Comparison of ENCODE assay signal across 26 cellular contexts in genomic region chr11:66985508-66986177, GRCh38. TPM values are rescaled to one million over a fixed set of nuclear protein-coding genes. Genes with fewer than 3 reads are reported as not detected.
DNase-seq lines count a peak whose midpoint lies in the region; ATAC-seq, FAIRE-seq and TF ChIP-seq lines count a peak whose summit lies in the region.
"Had no signal": no experiment of that assay in that cellular context is flagged by ENCODE, and none has a peak within 500 bp of the region (broad histone marks: within the 10 kb centered on the region; RNA-seq: fewer than 3 reads in every experiment).

No MANE protein-coding gene starts in this region.

- H3K27ac ChIP-seq in C4-2B: peak overlapping the region; percentile 82
- H3K27ac ChIP-seq in osteoblast (ENCODE audit: low read depth, low read length): no peak overlapping the region
- H3K27ac ChIP-seq: KMS-11, SJCRH30 had no signal

- no peak overlapping the region for H3K4me2 ChIP-seq in osteoblast (ENCODE audit: insufficient read depth, low read length)
- H3K4me2 ChIP-seq: KMS-11 had no signal

- DNase-seq in LNCaP clone FGC (ENCODE audit: low read depth): peak; percentile 88
- DNase-seq in osteoblast (ENCODE audit: insufficient read length, low spot score, missing footprints): peak; percentile 68
- DNase-seq in frontal cortex (ENCODE audit: low spot score in 2 of 2): no peak
- no peak for DNase-seq in NCI-H1436 treated with DMSO at 0.1 percent for 48 hours (lab: John Stamatoyannopoulos, UW)
- DNase-seq in omental fat pad (ENCODE audit: low spot score): no peak
- no peak for DNase-seq in BE2C
- DNase-seq: activated CD4-positive, alpha-beta T cell treated with anti-CD3 and anti-CD28 coated beads, Interleukin-2, amount 50 U/mL, for 48 hours; activated effector memory CD4-positive, alpha-beta T cell treated with anti-CD3 and anti-CD28 coated beads, Interleukin-2, amount 50 U/mL, for 16 hours; dermis blood vessel endothelial cell; DMS79 treated with DMSO at 0.1 percent for 48 hours; MV-4-11; NCI-H187; NCI-H345; NCI-H82; PC-3; SJCRH30; stimulated activated CD4-positive, alpha-beta T cell treated with anti-CD3 and anti-CD28 coated beads, Interleukin-4, amount 100 ng/mL, for 24 hours; stimulated activated naive CD4-positive, alpha-beta T cell treated with Interleukin-2 at 50 U/mL for 16 hours; T-helper 1 cell had no signal

- H3K27me3 ChIP-seq in osteoblast (ENCODE audit: insufficient read depth, low read length): no peaks in the 10 kb centered on the region
- no peaks in the 10 kb centered on the region for H3K27me3 ChIP-seq in BE2C
- H3K27me3 ChIP-seq: SJCRH30 had no signal

- ATAC-seq in esophagus mucosa (peak; percentile 9), omental fat pad (ENCODE audit: low FRiP score) (no peak)
- ATAC-seq: PC-3 had no signal

- no peaks in the 10 kb centered on the region for H3K36me3 ChIP-seq in osteoblast (ENCODE audit: insufficient read depth, low read length)
- H3K36me3 ChIP-seq in BE2C: no peaks in the 10 kb centered on the region
- H3K36me3 ChIP-seq: SJCRH30 had no signal

- no peak overlapping the region for H3K4me3 ChIP-seq in LNCaP clone FGC (ENCODE audit: low read depth, low read length)
- H3K4me3 ChIP-seq in osteoblast (ENCODE audit: insufficient read depth, low read length): no peak overlapping the region
- no peak overlapping the region for H3K4me3 ChIP-seq in BE2C (ENCODE audit: low read depth, low read length)
- H3K4me3 ChIP-seq: SJCRH30 had no signal

- no peak for TF ChIP-seq CTCF in C4-2B (conservative IDR thresholded peaks at IDR 0.05)
- no peak for TF ChIP-seq CTCF in LNCaP clone FGC (IDR thresholded peaks at IDR 0.05; ENCODE audit: control insufficient read depth, extremely low read depth, insufficient read depth)
- no peak for TF ChIP-seq CTCF in osteoblast (IDR thresholded peaks at IDR 0.05; ENCODE audit: extremely low read depth, low read depth, low read length)
- TF ChIP-seq CTCF in omental fat pad (IDR thresholded peaks at IDR 0.05): no peak
- TF ChIP-seq CTCF in BE2C (IDR thresholded peaks at IDR 0.05; ENCODE audit: low read depth, low read length): no peak

- H3K9me3 ChIP-seq in osteoblast (ENCODE audit: low read depth, low read length) (no peaks in the 10 kb centered on the region), BE2C (no peaks in the 10 kb centered on the region; the same call in 1 of the 2 replicates)
- H3K9me3 ChIP-seq: SJCRH30 had no signal

- no peak for FAIRE-seq in frontal cortex (lab: Jason Lieb, UNC)
- FAIRE-seq: bronchial epithelial cell, GM12891 had no signal

- H4K20me1 ChIP-seq in osteoblast (ENCODE audit: insufficient read depth, low read length): no peaks in the 10 kb centered on the region

- H3K79me2 ChIP-seq in osteoblast (ENCODE audit: insufficient read depth, low read length): no peaks in the 10 kb centered on the region

- H3K4me1 ChIP-seq in osteoblast (ENCODE audit: insufficient read depth, low read length) (peaks cover 18% of the 10 kb centered on the region), BE2C (peaks cover 9% of the 10 kb centered on the region)

- no peak overlapping the region for H2AFZ ChIP-seq in osteoblast (ENCODE audit: low read length)

RNA-seq across cellular contexts. Expression of gene C11orf86, which starts 10.5 kb away (rescaled TPM):
- total RNA-seq in esophagus mucosa: not detected
- not detected in 2 replicates for total RNA-seq in osteoblast
- total RNA-seq in frontal cortex: not detected
- total RNA-seq in omental fat pad: not detected
- not detected for polyA plus RNA-seq in BE2C (2012; ENCODE audit: insufficient read depth, insufficient read length, low read depth)
- total RNA-seq: bronchial epithelial cell, dermis blood vessel endothelial cell, neural crest cell, PC-3, renal cortical epithelial cell, SJCRH30 had no signal

RNA-seq across cellular contexts. Expression of gene PC, which starts 27.5 kb away (rescaled TPM):
- total RNA-seq in esophagus mucosa: 50.5 TPM
- total RNA-seq in osteoblast: 48.5 and 50.1 TPM in 2 replicates
- total RNA-seq in frontal cortex: 13.0 TPM
- total RNA-seq in omental fat pad: 100 to 1,000 TPM in 3 of 4 donors, 10 to 100 TPM in 1; 91.0 to 240 (median 134) TPM
- polyA plus RNA-seq in BE2C (2012; ENCODE audit: insufficient read depth, insufficient read length, low read depth): 41.3 TPM

RNA-seq across cellular contexts. Expression of gene SYT12, which starts 37.3 kb away (rescaled TPM):
- 0.92 TPM for total RNA-seq in esophagus mucosa
- 4.0 and 4.1 TPM in 2 replicates for total RNA-seq in osteoblast
- total RNA-seq in frontal cortex: 0.41 TPM
- 1 to 10 TPM in 1 of 4 donors, under 1 TPM in 2, not detected in 1; 0.36 to 1.8 (median 0.37) TPM for total RNA-seq in omental fat pad
- not detected for polyA plus RNA-seq in BE2C (2012; ENCODE audit: insufficient read depth, insufficient read length, low read depth)

Comparison
In these comparisons a context has a peak if more than half of its experiments do, and no peak if none do; other contexts are left out.
1. DNase-seq: peak in LNCaP clone FGC (single experiment) and osteoblast (single experiment); none in frontal cortex (0 of 2), NCI-H1436 treated with DMSO at 0.1 percent for 48 hours (single experiment), omental fat pad (single experiment) and BE2C (single experiment).